Comparison of ENCODE assay signal across 8 cellular contexts in genomic region chr12:104064031-104064841, GRCh38. TPM values are rescaled to one million over a fixed set of nuclear protein-coding genes. Genes with fewer than 3 reads are reported as not detected.
DNase-seq lines count a peak whose midpoint lies in the region; ATAC-seq and TF ChIP-seq lines count a peak whose summit lies in the region.

Gene HCFC2, plus strand, starts transcription at chr12:104064531. Its CDS starts 30 bp downstream, at chr12:104064561.

- 0% methylated on average over 66 to 74 of the region's 74 CpGs for WGBS in esophagus, 2 donors

- H3K79me2 ChIP-seq in OCI-LY7 (ENCODE audit: insufficient read depth, low read depth, low read length), result peaks cover 10% of the 10 kb centered on the region; the same call in 1 of the 2 replicates

- peaks cover 16% of the 10 kb centered on the region for H3K4me1 ChIP-seq in OCI-LY7 (ENCODE audit: insufficient read depth, low read length, poor library complexity, severe bottlenecking)
- peaks cover 0 to 2% of the 10 kb centered on the region in 2 donors for H3K4me1 ChIP-seq in esophagus (ENCODE audit: control insufficient read depth in 2 of 2, insufficient read depth in 2 of 2, low read length in 1 of 2)
- peaks cover 8 to 31% of the 10 kb centered on the region in 2 donors for H3K4me1 ChIP-seq in muscle layer of duodenum (ENCODE audit: control insufficient read depth in 1 of 2, insufficient read depth in 2 of 2, low read length in 2 of 2)

- H3K9me3 ChIP-seq in OCI-LY7 (ENCODE audit: low read length), result no peaks in the 10 kb centered on the region
- no peaks in the 10 kb centered on the region for H3K9me3 ChIP-seq in esophagus (ENCODE audit: control insufficient read depth in 2 of 2, insufficient read depth in 1 of 2, low read depth in 1 of 2, low read length in 1 of 2)
- no peaks in the 10 kb centered on the region for H3K9me3 ChIP-seq in muscle layer of duodenum (ENCODE audit: control insufficient read depth in 1 of 2, low read length in 2 of 2)

- H3K9me2 ChIP-seq in OCI-LY7 (ENCODE audit: insufficient read depth, low read length), result no peaks in the 10 kb centered on the region

- H4K20me1 ChIP-seq in OCI-LY7 (ENCODE audit: insufficient read depth, low read length), result no peaks in the 10 kb centered on the region

- peak; percentile 90 for DNase-seq in DMS 273 (lab: John Stamatoyannopoulos, UW; ENCODE audit: unreplicated experiment)
- DNase-seq in HuH-7 (ENCODE audit: low spot score), result peak; percentile 94
- peak; percentile 91 for DNase-seq in OCI-LY7 (ENCODE audit: low spot score)
- peak; percentile 84 for DNase-seq in activated T-cell treated with anti-CD3 and anti-CD28 coated beads for 4 hours
- peak; percentile 84 for DNase-seq in stimulated activated CD8-positive, alpha-beta memory T cell treated with anti-CD3 and anti-CD28 coated beads, Interleukin-7, amount 100 ng/mL, for 24 hours (ENCODE audit: low read depth)

- H3K4me2 ChIP-seq in OCI-LY7 (ENCODE audit: low read length), result peak within 1 kb of the TSS; percentile 82

- intact Hi-C loops in OCI-LY7 (cut with micrococcal nuclease; ENCODE audit: unreplicated experiment), result loop anchor here (2.0 to 10.0 kb wide), 2 partner anchors 45 to 291 kb away; no protein-coding TSS in a partner anchor

- H3K36me3 ChIP-seq in OCI-LY7 (ENCODE audit: insufficient read depth, low read length), result peaks cover 19% of the 10 kb centered on the region; the same call in 1 of the 2 replicates
- H3K36me3 ChIP-seq in esophagus (ENCODE audit: control insufficient read depth in 2 of 2, insufficient read depth in 2 of 2, low read length in 1 of 2), result peaks cover 0 to 2% of the 10 kb centered on the region in 2 donors
- no peaks in the 10 kb centered on the region for H3K36me3 ChIP-seq in muscle layer of duodenum (ENCODE audit: control insufficient read depth in 1 of 2, insufficient read depth in 2 of 2, low read length in 2 of 2)

- TF ChIP-seq CTCF in OCI-LY7 (conservative IDR thresholded peaks at IDR 0.05; ENCODE audit: low read length), result no peak

- peak within 1 kb of the TSS; percentile 91 for H2AFZ ChIP-seq in OCI-LY7 (ENCODE audit: low read length)

- peak within 1 kb of the TSS; percentile 28 for H3K27ac ChIP-seq in OCI-LY7 (ENCODE audit: low read depth, low read length, poor library complexity, severe bottlenecking)
- peak within 1 kb of the TSS; percentile 89 to 91 for H3K27ac ChIP-seq in esophagus (ENCODE audit: low read depth in 2 of 2, low read length in 1 of 2)
- H3K27ac ChIP-seq in muscle layer of duodenum (ENCODE audit: low read length), result peak within 1 kb of the TSS; percentile 91

- CTCF ChIA-PET in OCI-LY7 (lab: Charles Lee; ENCODE audit: unreplicated experiment), result interaction anchor here (0.7 to 1.2 kb wide), 2 partner anchors 45 to 204 kb away, joined by 3 to 10 read pairs; no protein-coding TSS in a partner anchor

- H3K27me3 ChIP-seq in esophagus (ENCODE audit: control insufficient read depth in 1 of 2, insufficient read depth in 2 of 2, low read length in 2 of 2) (no peaks in the 10 kb centered on the region), muscle layer of duodenum (ENCODE audit: low read depth, low read length) (no peaks in the 10 kb centered on the region)

- POLR2A ChIA-PET in OCI-LY7 (lab: Charles Lee), result interaction anchor here (0.7 to 1.4 kb wide), 11 partner anchors 11 to 314 kb away, joined by 3 to 4 read pairs (median 3); partner anchors contain the start of genes HSP90B1 and NFYB

- peak; percentile 82 for ATAC-seq in GM21515 (IDR thresholded peaks at IDR 0.05; ENCODE audit: unreplicated experiment)

- BruUV-seq in OCI-LY7 (replicated peaks; lab: Mats Ljungman, UMichigan), result no TSS peak

- H3K4me3 ChIP-seq in OCI-LY7 (ENCODE audit: low read depth, low read length, poor library complexity, severe bottlenecking), result peak within 1 kb of the TSS; percentile 97
- peak within 1 kb of the TSS; percentile 92 to 98 for H3K4me3 ChIP-seq in esophagus (ENCODE audit: low read depth in 1 of 2, low read length in 2 of 2)
- H3K4me3 ChIP-seq in muscle layer of duodenum (ENCODE audit: low read depth in 1 of 2, low read length in 2 of 2), result peak within 1 kb of the TSS; percentile 89 to 94

RNA-seq across cellular contexts. Expression of gene HCFC2, which starts in this region (rescaled TPM):
- total RNA-seq in OCI-LY7 (2014; rRNA removed; shearing (Covaris generic)), result 8.7 and 14.6 TPM in 2 replicates
- total RNA-seq in OCI-LY7 (2022), result 11.8 and 14.2 TPM in 2 replicates
- 1 to 10 TPM; 6.8 to 6.9 TPM for polyA plus RNA-seq in esophagus

Comparison
In these comparisons a context has a peak if more than half of its experiments do, and no peak if none do; other contexts are left out.
1. Peak in every context shown above with its lines: DNase-seq, ATAC-seq, H3K4me3 ChIP-seq and H3K27ac ChIP-seq.
2. H3K27ac ChIP-seq: peak in every context shown above with its lines; median percentile 91 in muscle layer of duodenum; 90 in esophagus; 28 in OCI-LY7.